Comparison of ENCODE assay signal across 18 cellular contexts in the genomic region with DNA sequence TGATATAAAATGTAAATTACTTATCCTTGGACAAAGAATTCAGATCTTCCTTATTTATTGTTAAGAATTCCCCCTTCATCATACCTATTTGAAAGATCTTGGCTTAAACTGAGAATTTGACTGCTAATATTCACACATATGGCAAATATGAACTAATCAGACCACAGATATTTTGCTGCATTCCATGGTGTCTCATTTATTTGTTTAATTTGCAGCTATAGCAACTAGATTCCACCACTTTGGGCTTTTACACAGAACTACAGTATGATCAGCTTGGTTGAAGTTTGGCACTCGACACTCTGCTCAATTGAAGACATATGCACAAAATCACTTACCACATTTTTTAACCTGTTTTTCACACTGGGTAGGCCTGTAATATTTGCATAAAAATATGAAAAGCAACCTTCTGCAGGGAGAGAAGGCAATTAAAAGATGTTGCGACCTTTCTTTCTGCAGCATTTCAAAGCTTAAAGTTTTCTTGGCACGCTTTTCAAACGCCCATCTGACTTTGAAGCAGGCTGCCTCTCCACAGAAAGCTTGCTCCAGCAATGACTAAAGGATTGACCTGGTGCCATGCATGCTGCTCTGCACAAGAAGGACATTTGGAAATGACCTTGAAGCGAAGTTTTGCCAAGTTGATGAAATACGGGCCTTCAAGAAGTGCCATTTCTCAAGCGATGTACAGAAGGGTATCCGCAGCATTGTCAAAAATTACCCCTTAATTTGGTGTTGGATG.
DNase-seq lines count a peak whose midpoint lies in the region; FAIRE-seq and TF ChIP-seq lines count a peak whose summit lies in the region.
"Had no signal": no experiment of that assay in that cellular context is flagged by ENCODE, and none has a peak within 500 bp of the region (broad histone marks: within the 10 kb centered on the region; RNA-seq: fewer than 3 reads in every experiment).

No MANE protein-coding gene starts in this region.

- TF ChIP-seq POLR2A in GM12892 (IDR thresholded peaks at IDR 0.05; ENCODE audit: low read depth, low read length): no peak

- WGBS in SK-N-SH (ENCODE audit: low lambda C conversion rate): 91% methylated on average over 8 of the region's 8 CpGs

- peaks cover 52% of the 10 kb centered on the region for H3K4me1 Mint-ChIP-seq in osteocyte (ENCODE audit: unreplicated experiment)
- H3K4me1 Mint-ChIP-seq in CD8-positive, alpha-beta memory T cell: no peaks in the 10 kb centered on the region
- H3K4me1 Mint-ChIP-seq: immature natural killer cell had no signal

- no peak for TF ChIP-seq CTCF in SK-N-SH (IDR thresholded peaks at IDR 0.05)
- no peak for TF ChIP-seq CTCF in fibroblast of pulmonary artery (IDR thresholded peaks at IDR 0.05; ENCODE audit: low read length, missing control alignments)
- no peak for TF ChIP-seq CTCF in osteocyte (IDR thresholded peaks at IDR 0.05)

- no peaks in the 10 kb centered on the region for H3K9me3 ChIP-seq in SK-N-SH
- no peaks in the 10 kb centered on the region for H3K9me3 ChIP-seq in CD8-positive, alpha-beta memory T cell (ENCODE audit: low read length)

- H3K36me3 ChIP-seq in SK-N-SH (replicated peaks in 1 of 2; ENCODE audit: control insufficient read depth in 1 of 2, insufficient read depth in 2 of 2, low read length in 1 of 2): no peaks in the 10 kb centered on the region
- H3K36me3 ChIP-seq in CD8-positive, alpha-beta memory T cell (ENCODE audit: insufficient read depth, low read length): no peaks in the 10 kb centered on the region

- no peaks in the 10 kb centered on the region for H3K9me2 ChIP-seq in SK-N-SH

- no peaks in the 10 kb centered on the region for H3K79me2 ChIP-seq in SK-N-SH (ENCODE audit: insufficient read depth)

- no peak overlapping the region for H3K4me3 Mint-ChIP-seq in osteocyte (ENCODE audit: unreplicated experiment)
- no peak overlapping the region for H3K4me3 Mint-ChIP-seq in CD8-positive, alpha-beta memory T cell
- H3K4me3 Mint-ChIP-seq: activated CD8-positive, alpha-beta T cell treated with anti-CD3 and anti-CD28 coated beads, Interleukin-2, amount 10 ng/mL, durations not matched to agents 7 days and 5 days; CD4-positive, CD25-positive, alpha-beta regulatory T cell; immature natural killer cell; stimulated activated naive CD8-positive, alpha-beta T cell treated with anti-CD3 and anti-CD28 coated beads, Interleukin-15, Interleukin-2, amounts not matched to agents 100 ng/mL and 50 ng/mL, for 24 hours had no signal

- H3F3A ChIP-seq in SK-N-SH (replicated peaks; ENCODE audit: insufficient read depth): peaks cover 6% of the 10 kb centered on the region

- no peaks in the 10 kb centered on the region for H4K20me1 ChIP-seq in SK-N-SH (ENCODE audit: insufficient read depth)

- FAIRE-seq in GM12892 (lab: Jason Lieb, UNC): no peak
- FAIRE-seq: HepG2 had no signal

- H2AFZ ChIP-seq in SK-N-SH (ENCODE audit: low read depth): no peak overlapping the region

- DNase-seq in ELR (ENCODE audit: low read depth) (peak; percentile 57), SK-N-SH (no peak), fibroblast of pulmonary artery (ENCODE audit: low read depth) (peak; percentile 55), osteocyte (ENCODE audit: extremely low spot score, unreplicated experiment) (no peak), ACHN (no peak), GM12892 (ENCODE audit: insufficient read length) (no peak)
- DNase-seq in activated CD4-positive, alpha-beta T cell treated with anti-CD3 and anti-CD28 coated beads, Interleukin-2, amount 50 U/mL, for 4 hours: no peak
- no peak for DNase-seq in CD8-positive, alpha-beta memory T cell
- DNase-seq: activated CD8-positive, alpha-beta T cell treated with anti-CD3 and anti-CD28 coated beads, Interleukin-2, amount 10 ng/mL, durations not matched to agents 7 days and 5 days; activated effector memory CD4-positive, alpha-beta T cell treated with anti-CD3 and anti-CD28 coated beads, Interleukin-2, amount 50 U/mL, for 16 hours; CD4-positive, CD25-positive, alpha-beta regulatory T cell; GF-D8; immature natural killer cell; NCI-H1436 treated with DMSO at 0.1 percent for 48 hours; NCI-H82; SHP77 treated with DMSO at 0.1 percent for 48 hours had no signal

- in situ Hi-C loops in ACHN (cut with HindIII; ENCODE audit: low pct_ligation_motif_present, low pct_unique_long_range_greater_than_20kb, low sequenced_read_pairs): no loop called here

- peaks cover 0 to 23% of the 10 kb centered on the region in 2 experiments; a peak in 2 of 4 replicates for H3K4me1 ChIP-seq in SK-N-SH (ENCODE audit: control insufficient read depth in 1 of 2, insufficient read depth in 2 of 2, low read depth in 1 of 2, low read length in 1 of 2)
- H3K4me1 ChIP-seq in CD8-positive, alpha-beta memory T cell (ENCODE audit: insufficient read depth, low read length): no peaks in the 10 kb centered on the region

- CTCF ChIA-PET in SK-N-SH (lab: Yijun Ruan, JAX): no interaction called here
- CTCF ChIA-PET in CD8-positive, alpha-beta memory T cell (lab: Charles Lee): no interaction called here

- no peak for TF ChIP-seq RAD21 in SK-N-SH (IDR thresholded peaks at IDR 0.05; ENCODE audit: low read length)

- H3K27ac Mint-ChIP-seq in osteocyte (ENCODE audit: unreplicated experiment): peak overlapping the region; percentile 84
- H3K27ac Mint-ChIP-seq in CD8-positive, alpha-beta memory T cell: peak overlapping the region in 1 of 8 donors; percentile 12
- H3K27ac Mint-ChIP-seq: activated CD8-positive, alpha-beta T cell treated with anti-CD3 and anti-CD28 coated beads, Interleukin-2, amount 10 ng/mL, durations not matched to agents 7 days and 5 days; CD4-positive, CD25-positive, alpha-beta regulatory T cell; immature natural killer cell; stimulated activated naive CD8-positive, alpha-beta T cell treated with anti-CD3 and anti-CD28 coated beads, Interleukin-15, Interleukin-2, amounts not matched to agents 100 ng/mL and 50 ng/mL, for 24 hours had no signal

- no peaks in the 10 kb centered on the region for H3K27me3 Mint-ChIP-seq in osteocyte (ENCODE audit: unreplicated experiment)
- H3K27me3 Mint-ChIP-seq in CD8-positive, alpha-beta memory T cell: no peaks in the 10 kb centered on the region
- H3K27me3 Mint-ChIP-seq: stimulated activated naive CD8-positive, alpha-beta T cell treated with anti-CD3 and anti-CD28 coated beads, Interleukin-15, Interleukin-2, amounts not matched to agents 100 ng/mL and 50 ng/mL, for 24 hours had no signal

- POLR2A ChIA-PET in SK-N-SH (lab: Yijun Ruan, JAX): no interaction called here
- POLR2A ChIA-PET in CD8-positive, alpha-beta memory T cell (lab: Charles Lee): no interaction called here

- H3K4me2 ChIP-seq in SK-N-SH: no peak overlapping the region

- H3K9ac ChIP-seq in SK-N-SH: no peak overlapping the region

- H3K27ac ChIP-seq in SK-N-SH (ENCODE audit: low read depth in 2 of 2, low read length in 1 of 2): peak overlapping the region; percentile 36 to 45; a peak in 3 of 4 replicates
- H3K27ac ChIP-seq in CD8-positive, alpha-beta memory T cell (ENCODE audit: low read depth, low read length): no peak overlapping the region

- H3K4me3 ChIP-seq in SK-N-SH (ENCODE audit: low read depth in 2 of 2, low read length in 1 of 2) (no peak overlapping the region), fibroblast of pulmonary artery (replicated peaks; ENCODE audit: low read depth, low read length) (no peak overlapping the region)
- H3K4me3 ChIP-seq in CD8-positive, alpha-beta memory T cell (ENCODE audit: low read length): no peak overlapping the region

- TF ChIP-seq EP300 in SK-N-SH (IDR thresholded peaks at IDR 0.05; ENCODE audit: borderline replicate concordance in 1 of 2, low read depth in 1 of 2, low read length in 1 of 2): no peak

- H3K9me3 Mint-ChIP-seq in osteocyte (ENCODE audit: unreplicated experiment): peaks cover 8% of the 10 kb centered on the region
- no peaks in the 10 kb centered on the region for H3K9me3 Mint-ChIP-seq in CD8-positive, alpha-beta memory T cell
- H3K9me3 Mint-ChIP-seq: CD4-positive, CD25-positive, alpha-beta regulatory T cell; immature natural killer cell; stimulated activated naive CD8-positive, alpha-beta T cell treated with anti-CD3 and anti-CD28 coated beads, Interleukin-15, Interleukin-2, amounts not matched to agents 100 ng/mL and 50 ng/mL, for 24 hours had no signal

- H3K36me3 Mint-ChIP-seq in osteocyte (ENCODE audit: unreplicated experiment): peaks cover 13% of the 10 kb centered on the region
- H3K36me3 Mint-ChIP-seq in CD8-positive, alpha-beta memory T cell: peaks cover 8 to 17% (median 8%) of the 10 kb centered on the region in 3 donors

- H3K27me3 ChIP-seq in SK-N-SH (ENCODE audit: insufficient read depth): no peaks in the 10 kb centered on the region
- H3K27me3 ChIP-seq in CD8-positive, alpha-beta memory T cell (ENCODE audit: insufficient read depth, low read length, poor library complexity, severe bottlenecking): no peaks in the 10 kb centered on the region

TF ChIP-seq in SK-N-SH, 30 proteins besides CTCF, POLR2A, EP300 and RAD21:
- TF ChIP-seq TCF12 (IDR thresholded peaks at IDR 0.05): 0 out of 2 replicates have a peak, but pooled peaks have one; percentile 11
- no peak for TF ChIP-seq RFX5 (IDR thresholded peaks at IDR 0.05; ENCODE audit: low read length)

Comparison
In these comparisons a context has a peak if more than half of its experiments do, and no peak if none do; other contexts are left out.
1. DNase-seq: peak in ELR (single experiment) and fibroblast of pulmonary artery (single experiment); none in SK-N-SH (single experiment), osteocyte (single experiment), activated CD4-positive, alpha-beta T cell treated with anti-CD3 and anti-CD28 coated beads, Interleukin-2, amount 50 U/mL, for 4 hours (0 of 2), CD8-positive, alpha-beta memory T cell (0 of 5), ACHN (single experiment) and GM12892 (single experiment).